In the genomic region with DNA sequence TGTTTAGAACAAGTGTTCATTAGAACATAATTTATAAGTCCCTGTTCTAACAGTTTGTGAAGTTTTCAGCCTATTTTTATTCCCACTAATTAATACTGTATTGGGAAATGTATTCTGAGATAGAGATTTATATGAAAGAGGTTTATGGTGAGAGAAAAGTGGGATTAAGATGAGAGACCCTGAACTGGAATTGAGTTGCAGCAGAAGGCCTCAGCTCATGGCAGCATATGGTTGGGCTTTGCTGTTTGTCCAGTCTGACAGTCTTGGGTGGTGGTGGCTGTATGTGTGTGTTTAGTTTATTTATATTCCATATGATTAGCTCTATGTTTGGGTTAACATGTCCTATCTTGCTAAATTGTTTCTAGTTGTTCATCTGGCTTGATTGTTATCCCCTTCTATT, we compare ENCODE assay signal across 16 cellular contexts.
DNase-seq lines count a peak whose midpoint lies in the region; ATAC-seq and TF ChIP-seq lines count a peak whose summit lies in the region.
"Had no signal": no experiment of that assay in that cellular context is flagged by ENCODE, and none has a peak within 500 bp of the region (broad histone marks: within the 10 kb centered on the region; RNA-seq: fewer than 3 reads in every experiment).

No MANE protein-coding gene starts in this region.

- peak; percentile 53 for DNase-seq in NCI-H82 (lab: John Stamatoyannopoulos, UW)
- no peak for DNase-seq in NCI-H82 treated with DMSO at 0.1 percent for 48 hours (lab: John Stamatoyannopoulos, UW; ENCODE audit: unreplicated experiment)
- DNase-seq in NCI-H146 (lab: John Stamatoyannopoulos, UW) = peak; percentile 42
- DNase-seq in NCI-H748 (lab: John Stamatoyannopoulos, UW; ENCODE audit: unreplicated experiment) = peak; percentile 79
- DNase-seq in glutamatergic neuron = peak; percentile 19
- DNase-seq: DMS 273 treated with DMSO at 0.1 percent for 48 hours, NCI-H187, NCI-H2171, PC-9, SW 1271 had no signal

- no peaks in the 10 kb centered on the region for H3K27me3 Mint-ChIP-seq in glutamatergic neuron (ENCODE audit: unreplicated experiment)

- H3K4me1 Mint-ChIP-seq in glutamatergic neuron (ENCODE audit: low read depth, unreplicated experiment) = peaks cover 34% of the 10 kb centered on the region

- ATAC-seq in HG02981 (IDR thresholded peaks at IDR 0.05; ENCODE audit: unreplicated experiment) (no peak), HG03439 (IDR thresholded peaks at IDR 0.05; ENCODE audit: unreplicated experiment) (no peak), HG02840 (IDR thresholded peaks at IDR 0.05; ENCODE audit: low FRiP score, unreplicated experiment) (no peak)
- ATAC-seq: A549, K562 had no signal

- peaks cover 2% of the 10 kb centered on the region for H3K9me3 Mint-ChIP-seq in glutamatergic neuron (ENCODE audit: unreplicated experiment)

- H3K27ac Mint-ChIP-seq in glutamatergic neuron (ENCODE audit: unreplicated experiment) = peak overlapping the region; percentile 82
- H3K27ac Mint-ChIP-seq: T-helper 2 cell treated with Interferon-gamma antibody and Interleukin-4, amounts not matched to agents 5 μg/mL and 100 μg/mL, for 36 hours had no signal

- H3K4me3 Mint-ChIP-seq in glutamatergic neuron (ENCODE audit: unreplicated experiment) = peak overlapping the region; percentile 21
- H3K4me3 Mint-ChIP-seq: T-helper 2 cell treated with Interferon-gamma antibody and Interleukin-4, amounts not matched to agents 5 μg/mL and 100 μg/mL, for 36 hours had no signal

- H3K36me3 Mint-ChIP-seq in glutamatergic neuron (ENCODE audit: unreplicated experiment) = no peaks in the 10 kb centered on the region

- TF ChIP-seq CTCF in glutamatergic neuron (IDR thresholded peaks at IDR 0.05; ENCODE audit: partially characterized antibody, unreplicated experiment) = no peak
